20 cellular contexts compared by ENCODE assay signal in genomic region chr4:119977135-119977534, GRCh38.
"Had no signal": no experiment of that assay in that cellular context is flagged by ENCODE, and none has a peak within 500 bp of the region (broad histone marks: within the 10 kb centered on the region; RNA-seq: fewer than 3 reads in every experiment).

No MANE protein-coding gene starts in this region.

- ATAC-seq: activated CD4-positive, alpha-beta T cell treated with anti-CD3 and anti-CD28 coated beads for 36 hours; gastrocnemius medialis; heart left ventricle; left lobe of liver; pancreas; sciatic nerve; stimulated activated naive B cell treated with anti-CD40 and anti-IgM and Interleukin-4, amounts not matched to agents 10 μg/mL and 1 μg/mL and 100 μg/mL, for 72 hours had no signal

- H3K36me3 Mint-ChIP-seq: activated naive CD8-positive, alpha-beta T cell treated with anti-CD3 and anti-CD28 coated beads for 36 hours; naive B cell; stimulated activated naive B cell treated with anti-CD40 and anti-IgM and Interleukin-4, amounts not matched to agents 10 μg/mL and 1 μg/mL and 100 μg/mL, for 72 hours had no signal

- H3K27me3 ChIP-seq: cardiac muscle cell, gastrocnemius medialis, heart left ventricle, pancreas, spleen, thyroid gland had no signal

- H3K4me3 Mint-ChIP-seq: activated CD4-positive, alpha-beta T cell treated with anti-CD3 and anti-CD28 coated beads for 36 hours; activated naive CD8-positive, alpha-beta T cell treated with anti-CD3 and anti-CD28 coated beads for 36 hours; naive B cell; stimulated activated naive B cell treated with anti-CD40 and anti-IgM and Interleukin-4, amounts not matched to agents 10 μg/mL and 1 μg/mL and 100 μg/mL, for 72 hours had no signal

- H3K27me3 Mint-ChIP-seq: stimulated activated naive B cell treated with anti-CD40 and anti-IgM and Interleukin-4, amounts not matched to agents 10 μg/mL and 1 μg/mL and 100 μg/mL, for 72 hours had no signal

- H3K9me3 Mint-ChIP-seq: activated naive CD8-positive, alpha-beta T cell treated with anti-CD3 and anti-CD28 coated beads for 36 hours; naive B cell had no signal

- H3K36me3 ChIP-seq: cardiac muscle cell, gastrocnemius medialis, heart left ventricle, pancreas, spleen, thyroid gland had no signal

- H3K4me1 ChIP-seq: gastrocnemius medialis, pancreas, spleen, thyroid gland had no signal

- H3K27ac ChIP-seq: cardiac muscle cell, epithelial cell of prostate, gastrocnemius medialis, pancreas, SK-N-MC, spleen, thyroid gland had no signal

- H3K9me3 ChIP-seq: gastrocnemius medialis, heart left ventricle, pancreas, spleen, thyroid gland had no signal

- H3K4me1 Mint-ChIP-seq: activated CD4-positive, alpha-beta T cell treated with anti-CD3 and anti-CD28 coated beads for 36 hours; activated naive CD8-positive, alpha-beta T cell treated with anti-CD3 and anti-CD28 coated beads for 36 hours; naive B cell; stimulated activated naive B cell treated with anti-CD40 and anti-IgM and Interleukin-4, amounts not matched to agents 10 μg/mL and 1 μg/mL and 100 μg/mL, for 72 hours had no signal

- DNase-seq: activated CD4-positive, alpha-beta T cell treated with anti-CD3 and anti-CD28 coated beads for 36 hours; activated CD4-positive, alpha-beta T cell treated with anti-CD3 and anti-CD28 coated beads, Interleukin-2, amount 50 U/mL, for 48 hours; activated gamma-delta T cell; activated naive CD8-positive, alpha-beta T cell treated with anti-CD3 and anti-CD28 coated beads for 36 hours; amniotic stem cell; gastrocnemius medialis; heart left ventricle; mammary epithelial cell; midbrain; naive B cell; pancreas; spleen; stimulated activated CD4-positive, alpha-beta T cell treated with anti-CD3 and anti-CD28 coated beads, Interleukin-4, amount 100 ng/mL, for 4 hours; stimulated activated naive B cell treated with anti-CD40 and anti-IgM and Interleukin-4, amounts not matched to agents 10 μg/mL and 1 μg/mL and 100 μg/mL, for 72 hours; thyroid gland had no signal

- H3K4me3 ChIP-seq: cardiac muscle cell, gastrocnemius medialis, heart left ventricle, pancreas, SK-N-MC, spleen, thyroid gland had no signal

- H3K27ac Mint-ChIP-seq: activated CD4-positive, alpha-beta T cell treated with anti-CD3 and anti-CD28 coated beads for 36 hours; activated naive CD8-positive, alpha-beta T cell treated with anti-CD3 and anti-CD28 coated beads for 36 hours; naive B cell; stimulated activated naive B cell treated with anti-CD40 and anti-IgM and Interleukin-4, amounts not matched to agents 10 μg/mL and 1 μg/mL and 100 μg/mL, for 72 hours had no signal
